In the genomic region with DNA sequence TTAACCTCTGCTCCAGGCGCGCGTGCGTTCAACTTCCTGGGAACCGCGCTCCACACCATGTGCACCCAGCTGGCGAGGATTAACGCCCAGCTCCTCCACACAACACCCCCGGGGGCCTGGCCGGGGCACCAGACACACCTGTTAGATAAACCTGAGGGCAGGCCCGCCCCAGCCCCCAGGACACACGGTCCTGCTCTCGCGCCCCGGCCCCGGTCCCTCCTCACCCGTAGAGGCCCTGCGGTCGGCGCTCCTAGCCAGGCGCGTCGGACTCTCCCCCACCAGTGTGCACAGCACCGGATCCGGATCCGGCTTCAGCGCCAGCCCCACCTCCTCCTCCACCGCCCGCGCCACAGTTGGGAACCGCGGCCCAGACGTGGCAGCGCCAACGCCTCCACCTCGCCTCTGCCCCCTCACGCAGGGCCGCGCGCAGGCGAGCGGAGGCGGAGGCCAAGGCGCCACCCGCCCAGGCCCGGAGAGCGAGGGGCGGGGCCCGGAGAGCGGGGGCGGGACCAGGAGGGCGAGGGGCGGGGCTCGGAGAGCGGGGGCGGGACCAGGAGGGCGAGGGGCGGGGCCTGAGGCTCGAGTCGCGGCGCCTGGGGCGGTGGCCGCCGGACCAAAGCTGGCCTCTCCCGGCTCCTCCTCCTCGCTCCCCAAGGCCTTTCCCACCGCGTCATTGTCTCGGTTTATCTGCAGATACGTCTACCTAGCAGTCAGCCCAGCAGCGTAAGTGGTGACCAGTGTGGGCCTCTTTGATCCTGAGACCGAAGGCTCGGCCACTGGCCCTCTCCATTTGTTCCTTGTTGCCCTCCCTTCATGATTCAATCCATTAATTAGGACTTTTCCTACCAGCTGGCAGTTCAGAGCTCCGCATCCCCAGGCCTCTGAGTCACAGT, we compare ENCODE assay signal across 1 cellular context.
TF ChIP-seq lines count a peak whose summit lies in the region.

Gene GNPNAT1 (minus strand): TSS at position 404 of the 893 bp plus-strand sequence. CDS start 6,957 bp downstream, outside the sequence.

TF ChIP-seq in SK-N-SH, 30 proteins besides CTCF, POLR2A, EP300 and RAD21 (continued from another document):
- TF ChIP-seq MXI1 (IDR thresholded peaks at IDR 0.05; ENCODE audit: low read depth, low read length) (peak; percentile 90), TEAD4 (IDR thresholded peaks at IDR 0.05; ENCODE audit: borderline replicate concordance, insufficient read depth) (no peak), EZH2phosphoT487 (IDR thresholded peaks at IDR 0.05; ENCODE audit: borderline replicate concordance, low read depth) (no peak), CHD2 (IDR thresholded peaks at IDR 0.05; ENCODE audit: low read length, partially characterized antibody) (no peak), PBX3 (IDR thresholded peaks at IDR 0.05) (peak; percentile 66), NRF1 (IDR thresholded peaks at IDR 0.05; ENCODE audit: low read depth, low read length) (peak; percentile 73), JUND (IDR thresholded peaks at IDR 0.05) (peak; percentile 58), MEF2A (IDR thresholded peaks at IDR 0.05; ENCODE audit: borderline replicate concordance, low read depth) (no peak; the same call in 1 of the 2 replicates), USF1 (IDR thresholded peaks at IDR 0.05; ENCODE audit: borderline replicate concordance, low read depth) (no peak), IRF3 (IDR thresholded peaks at IDR 0.05; ENCODE audit: low read depth, low read length) (no peak), POLR2AphosphoS5 (IDR thresholded peaks at IDR 0.05; ENCODE audit: low read depth, low read length) (peak; percentile 73), RFX5 (IDR thresholded peaks at IDR 0.05; ENCODE audit: low read length) (no peak)
